In genomic region chr14:103126088-103126872, GRCh38 we compare ENCODE assay signal across 12 cellular contexts. TPM values are rescaled to one million over a fixed set of nuclear protein-coding genes. Genes with fewer than 3 reads are reported as not detected.
DNase-seq lines count a peak whose midpoint lies in the region; ATAC-seq and TF ChIP-seq lines count a peak whose summit lies in the region.
"Had no signal": no experiment of that assay in that cellular context is flagged by ENCODE, and none has a peak within 500 bp of the region (broad histone marks: within the 10 kb centered on the region; RNA-seq: fewer than 3 reads in every experiment).

No MANE protein-coding gene starts in this region.

- no peak overlapping the region for H3K4me2 ChIP-seq in neural cell (ENCODE audit: low read length)

- H3K27me3 ChIP-seq in RWPE2 (ENCODE audit: insufficient read depth, poor library complexity, severe bottlenecking) (no peaks in the 10 kb centered on the region), neural cell (ENCODE audit: insufficient read depth, low read depth, low read length) (peaks cover 15% of the 10 kb centered on the region)

- ATAC-seq in RWPE2 (ENCODE audit: low read depth): no peak
- ATAC-seq: stimulated activated naive B cell treated with anti-CD40 and anti-IgM and Interleukin-4, amounts not matched to agents 10 μg/mL and 1 μg/mL and 100 μg/mL, for 72 hours had no signal

- H3K4me3 ChIP-seq in RWPE2 (ENCODE audit: severe bottlenecking) (peak overlapping the region; percentile 22), fibroblast of the aortic adventitia (ENCODE audit: low read depth, low read length) (peak overlapping the region; percentile 50), neural cell (ENCODE audit: low read length) (peak overlapping the region; percentile 55), urinary bladder (ENCODE audit: low read depth, low read length) (no peak overlapping the region)

- no peaks in the 10 kb centered on the region for H3K9me2 ChIP-seq in neural cell (ENCODE audit: insufficient read depth, low read length)

- no peak overlapping the region for H2AFZ ChIP-seq in neural cell (ENCODE audit: low read depth, low read length)

- no peaks in the 10 kb centered on the region for H3F3A ChIP-seq in neural cell (ENCODE audit: insufficient read depth, low read length, poor library complexity, severe bottlenecking)

- peak overlapping the region; percentile 94 for H3K27ac ChIP-seq in RWPE2 (ENCODE audit: poor library complexity, severe bottlenecking)
- H3K27ac ChIP-seq in neural cell (ENCODE audit: low read length): no peak overlapping the region
- peak overlapping the region; percentile 54 for H3K27ac ChIP-seq in urinary bladder (ENCODE audit: low read depth)

- WGBS in urinary bladder: 65% methylated on average over 22 of the region's 22 CpGs

- H3K4me1 ChIP-seq in RWPE2 (ENCODE audit: insufficient read depth, poor library complexity, severe bottlenecking): peaks cover 62% of the 10 kb centered on the region
- H3K4me1 ChIP-seq in urinary bladder (ENCODE audit: insufficient read depth): peaks cover 3% of the 10 kb centered on the region

- no peak for TF ChIP-seq EP300 in neural cell (conservative IDR thresholded peaks at IDR 0.05; ENCODE audit: poor library complexity, severe bottlenecking)

- TF ChIP-seq RAD21 in neural cell (conservative IDR thresholded peaks at IDR 0.05): no peak

- H3K9me3 ChIP-seq in RWPE2 (ENCODE audit: severe bottlenecking) (no peaks in the 10 kb centered on the region), neural cell (ENCODE audit: low read length) (no peaks in the 10 kb centered on the region)

- no peak for DNase-seq in RWPE2 (ENCODE audit: low spot score)
- no peak for DNase-seq in fibroblast of the aortic adventitia (ENCODE audit: low read depth)
- DNase-seq in islet precursor cell: no peak
- DNase-seq in NCI-H524 (lab: John Stamatoyannopoulos, UW): no peak
- DNase-seq in NCI-H2171 treated with DMSO at 0.1 percent for 48 hours (lab: John Stamatoyannopoulos, UW): no peak
- DNase-seq: activated gamma-delta T cell treated with Interleukin-2 at 50 U/mL for 16 hours; EL; MV-4-11; stimulated activated CD4-positive, alpha-beta T cell treated with anti-CD3 and anti-CD28 coated beads, Interleukin-12 subunit alpha, Interleukin-12 subunit beta, amount 100 ng/mL, for 4 hours; stimulated activated naive B cell treated with anti-CD40 and anti-IgM and Interleukin-4, amounts not matched to agents 10 μg/mL and 1 μg/mL and 100 μg/mL, for 72 hours had no signal

- peak overlapping the region; percentile 41 for H3K9ac ChIP-seq in neural cell (ENCODE audit: low read length)

- no peaks in the 10 kb centered on the region for H3K36me3 ChIP-seq in RWPE2 (ENCODE audit: low read depth)
- H3K36me3 ChIP-seq in neural cell (ENCODE audit: insufficient read depth, low read length): no peaks in the 10 kb centered on the region
- H3K36me3 ChIP-seq in urinary bladder (ENCODE audit: insufficient read depth): no peaks in the 10 kb centered on the region

- H4K20me1 ChIP-seq in neural cell (ENCODE audit: insufficient read depth): no peaks in the 10 kb centered on the region

- TF ChIP-seq CTCF in RWPE2 (IDR thresholded peaks at IDR 0.05; ENCODE audit: poor library complexity, severe bottlenecking) (no peak), fibroblast of the aortic adventitia (IDR thresholded peaks at IDR 0.05; ENCODE audit: insufficient read depth, low read length) (no peak), neural cell (IDR thresholded peaks at IDR 0.05; ENCODE audit: poor library complexity, severe bottlenecking) (no peak)

- H3K79me2 ChIP-seq in neural cell (replicated peaks; ENCODE audit: insufficient read depth, low read length): no peaks in the 10 kb centered on the region

TF ChIP-seq in neural cell, 6 proteins besides CTCF, POLR2A, EP300 and RAD21:
- TF ChIP-seq TAF1 (IDR thresholded peaks at IDR 0.05; ENCODE audit: low read depth): no peak
- TF ChIP-seq POLR2AphosphoS5 (IDR thresholded peaks at IDR 0.05): no peak
- no peak for TF ChIP-seq SMC3 (conservative IDR thresholded peaks at IDR 0.05; ENCODE audit: poor library complexity)
- no peak for TF ChIP-seq REST (IDR thresholded peaks at IDR 0.05; ENCODE audit: borderline replicate concordance)
- TF ChIP-seq MXI1 (conservative IDR thresholded peaks at IDR 0.05; ENCODE audit: poor library complexity, severe bottlenecking): no peak
- no peak for TF ChIP-seq EZH2 (IDR thresholded peaks at IDR 0.05; ENCODE audit: borderline replicate concordance, insufficient read depth, low read length, poor library complexity, severe bottlenecking)
TF ChIP-seq in neural cell: peak in this region for 0.

RNA-seq across cellular contexts. Expression of gene TNFAIP2, which starts 3.0 kb away (rescaled TPM):
- total RNA-seq in fibroblast of the aortic adventitia (ENCODE audit: low replicate concordance) (44.5 and 120 TPM in 2 replicates), urinary bladder (45.7 TPM)
- polyA plus RNA-seq in neural cell (1.8 and 6.1 TPM in 2 replicates), urinary bladder (169 TPM)
- polyA minus RNA-seq in neural cell: 2.9 and 3.0 TPM in 2 replicates

RNA-seq across cellular contexts. Expression of gene EXOC3L4, which starts 31.8 kb away (rescaled TPM):
- 0.41 TPM in 1 of 2 replicates, not detected in the other for total RNA-seq in fibroblast of the aortic adventitia (ENCODE audit: low replicate concordance)
- not detected in 2 replicates for polyA plus RNA-seq in neural cell
- polyA minus RNA-seq in neural cell: not detected in 2 replicates
- 0.79 TPM for total RNA-seq in urinary bladder
- polyA plus RNA-seq in urinary bladder: 3.2 TPM

RNA-seq across cellular contexts. Expression of gene LBHD2, which starts 42.3 kb away (rescaled TPM):
- total RNA-seq in fibroblast of the aortic adventitia (ENCODE audit: low replicate concordance) (not detected in 2 replicates), urinary bladder (not detected)
- polyA plus RNA-seq in neural cell (not detected in 2 replicates), urinary bladder (not detected)
- not detected in 2 replicates for polyA minus RNA-seq in neural cell
